Comparison of ENCODE assay signal across 29 cellular contexts in the genomic region with DNA sequence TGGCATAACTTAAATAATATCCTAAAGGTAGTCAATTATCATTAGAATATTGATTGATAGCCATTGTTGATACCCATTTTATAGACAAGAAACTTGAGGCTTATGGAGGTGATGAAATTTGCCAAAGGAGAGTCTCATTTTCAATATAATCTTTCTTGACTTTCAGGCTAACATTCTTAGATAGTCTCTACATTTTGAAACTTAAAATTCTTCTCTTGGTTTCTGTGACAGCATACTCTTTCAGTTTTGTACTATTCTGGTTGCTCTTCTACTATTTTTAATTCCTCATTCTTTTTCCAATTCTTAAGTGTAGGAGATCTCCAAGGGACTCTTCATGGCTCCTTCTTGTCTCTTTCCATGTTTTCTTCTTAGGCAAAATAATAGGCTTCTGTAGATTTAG. TPM values are rescaled to one million over a fixed set of nuclear protein-coding genes. Genes with fewer than 3 reads are reported as not detected.
A peak's percentile ranks its signal among the peaks of the same experiment; 100 is the strongest.
DNase-seq lines count a peak whose midpoint lies in the region; ATAC-seq and TF ChIP-seq lines count a peak whose summit lies in the region.
"Had no signal": no experiment of that assay in that cellular context is flagged by ENCODE, and none has a peak within 500 bp of the region (broad histone marks: within the 10 kb centered on the region; RNA-seq: fewer than 3 reads in every experiment).

No MANE protein-coding gene starts in this region.

- H4K20me1 ChIP-seq in KMS-11 (ENCODE audit: insufficient read depth), result no peaks in the 10 kb centered on the region

- intact Hi-C loops in CD8-positive, alpha-beta T cell (cut with DNase I, micrococcal nuclease), result no loop called here

- no peaks in the 10 kb centered on the region for H3K9me3 ChIP-seq in CD8-positive, alpha-beta T cell (ENCODE audit: low read length)
- H3K9me3 ChIP-seq in MG63, result no peaks in the 10 kb centered on the region
- H3K9me3 ChIP-seq: HAP-1, SJCRH30 had no signal

- H3K4me1 ChIP-seq in KMS-11 (ENCODE audit: low read depth, poor library complexity, severe bottlenecking), result peaks cover 52% of the 10 kb centered on the region
- peaks cover 5% of the 10 kb centered on the region for H3K4me1 ChIP-seq in CD8-positive, alpha-beta T cell (ENCODE audit: insufficient read depth, low read length)
- H3K4me1 ChIP-seq: SJCRH30 had no signal

- no peak for TF ChIP-seq CTCF in KMS-11 (conservative IDR thresholded peaks at IDR 0.05; ENCODE audit: low read depth, low read length)
- TF ChIP-seq CTCF in CD8-positive, alpha-beta T cell (IDR thresholded peaks at IDR 0.05), result no peak

- no peaks in the 10 kb centered on the region for H3K27me3 ChIP-seq in KMS-11 (ENCODE audit: insufficient read depth, low read depth)
- H3K27me3 ChIP-seq in CD8-positive, alpha-beta T cell (ENCODE audit: insufficient read depth, low read length), result no peaks in the 10 kb centered on the region
- peaks cover 15% of the 10 kb centered on the region for H3K27me3 ChIP-seq in MG63
- H3K27me3 ChIP-seq: SJCRH30 had no signal

- H3K27me3 Mint-ChIP-seq in CD8-positive, alpha-beta T cell (ENCODE audit: low read depth), result peaks cover 30% of the 10 kb centered on the region

- POLR2A ChIA-PET in CD8-positive, alpha-beta T cell (lab: Charles Lee), result no interaction called here

- no peaks in the 10 kb centered on the region for H3K36me3 ChIP-seq in KMS-11 (ENCODE audit: insufficient read depth)
- H3K36me3 ChIP-seq in CD8-positive, alpha-beta T cell (ENCODE audit: insufficient read depth, low read length), result no peaks in the 10 kb centered on the region
- H3K36me3 ChIP-seq in MG63, result no peaks in the 10 kb centered on the region
- H3K36me3 ChIP-seq: HAP-1, SJCRH30 had no signal

- ATAC-seq in GM18867 (IDR thresholded peaks at IDR 0.05; ENCODE audit: unreplicated experiment), result peak; percentile 68
- ATAC-seq in GM21723 (IDR thresholded peaks at IDR 0.05; ENCODE audit: unreplicated experiment), result peak; percentile 47
- ATAC-seq in CD8-positive, alpha-beta T cell, result no peak
- ATAC-seq: Right ventricle myocardium inferior, SK-N-SH treated with all-trans-retinoic acid at 6 μM for 48 hours, T-helper 17 cell had no signal

- CTCF ChIA-PET in CD8-positive, alpha-beta T cell (lab: Charles Lee), result no interaction called here

- H3K9me3 Mint-ChIP-seq in CD8-positive, alpha-beta T cell, result no peaks in the 10 kb centered on the region
- H3K9me3 Mint-ChIP-seq: CD8-positive, alpha-beta memory T cell; HFFc6; IgD-negative memory B cell had no signal

- DNase-seq in CD8-positive, alpha-beta T cell, result no peak
- no peak for DNase-seq in cerebellum (ENCODE audit: low spot score)
- DNase-seq in HT-29 (ENCODE audit: low spot score), result no peak
- no peak for DNase-seq in MG63
- DNase-seq: C1 segment of cervical spinal cord; CD8-positive, alpha-beta memory T cell; DMS 273 treated with DMSO at 0.1 percent for 48 hours; DMS79 treated with DMSO at 0.1 percent for 48 hours; GF-D8; GOT3; HFFc6; Kasumi-1; NCI-H1105 treated with DMSO at 0.1 percent for 48 hours; NCI-H146; NCI-H1930; NCI-H446; NCI-H526; NCI-H82; PC-9; SJCRH30; T-helper 17 cell; T1000 had no signal

- no peaks in the 10 kb centered on the region for H3K79me2 ChIP-seq in KMS-11 (ENCODE audit: insufficient read depth, low read depth)

- no peak overlapping the region for H2AFZ ChIP-seq in KMS-11 (ENCODE audit: low read depth)
- H2AFZ ChIP-seq: PC-9 had no signal

- no peak overlapping the region for H3K27ac ChIP-seq in KMS-11
- H3K27ac ChIP-seq in CD8-positive, alpha-beta T cell (ENCODE audit: low read depth, low read length), result no peak overlapping the region
- H3K27ac ChIP-seq: PC-9, SJCRH30 had no signal

- H3K4me2 ChIP-seq in KMS-11, result peak overlapping the region; percentile 45
- H3K4me2 ChIP-seq: PC-9 had no signal

- peaks cover 10% of the 10 kb centered on the region for H3K4me1 Mint-ChIP-seq in CD8-positive, alpha-beta T cell (ENCODE audit: low read depth)

- H3K4me3 Mint-ChIP-seq in CD8-positive, alpha-beta T cell, result no peak overlapping the region
- H3K4me3 Mint-ChIP-seq: CD8-positive, alpha-beta memory T cell; HFFc6; IgD-negative memory B cell; T-helper 17 cell had no signal

- no peak overlapping the region for H3K9ac ChIP-seq in KMS-11

- H3K27ac Mint-ChIP-seq in CD8-positive, alpha-beta T cell, result no peak overlapping the region
- H3K27ac Mint-ChIP-seq: HFFc6, IgD-negative memory B cell, T-helper 17 cell had no signal

- no peak overlapping the region for H3K4me3 ChIP-seq in KMS-11 (IDR thresholded peaks at IDR 0.05; ENCODE audit: insufficient read depth, low read depth, low read length)
- no peak overlapping the region for H3K4me3 ChIP-seq in CD8-positive, alpha-beta T cell (ENCODE audit: low read depth, low read length)
- no peak overlapping the region for H3K4me3 ChIP-seq in MG63
- H3K4me3 ChIP-seq: HAP-1, PC-9, SJCRH30 had no signal

- H3K36me3 Mint-ChIP-seq in CD8-positive, alpha-beta T cell, result no peaks in the 10 kb centered on the region
- H3K36me3 Mint-ChIP-seq: CD8-positive, alpha-beta memory T cell; IgD-negative memory B cell had no signal

RNA-seq across cellular contexts. Expression of a gene that starts 3.7 kb away (rescaled TPM):
- total RNA-seq in CD8-positive, alpha-beta T cell, result under 1 TPM; 0.25 to 0.33 TPM
- total RNA-seq in cerebellum, result 26.1 TPM
- total RNA-seq in HT-29 (2014; rRNA removed; shearing (Covaris generic)), result 17.6 and 19.2 TPM in 2 replicates
- total RNA-seq in MG63 (2014; rRNA removed; shearing (Covaris generic); ENCODE audit: low replicate concordance), result 0.16 and 1.2 TPM in 2 replicates
